In genomic region chr20:32474967-32475819, GRCh38 we compare ENCODE assay signal across 8 cellular contexts.
A peak's percentile ranks its signal among the peaks of the same experiment; 100 is the strongest.
DNase-seq lines count a peak whose midpoint lies in the region; ATAC-seq, FAIRE-seq and TF ChIP-seq lines count a peak whose summit lies in the region.

No MANE protein-coding gene starts in this region.

- H3K27me3 Mint-ChIP-seq in immature natural killer cell (ENCODE audit: low read depth in 3 of 3): peaks cover 3 to 11% (median 7%) of the 10 kb centered on the region in 3 donors

- H3K27me3 ChIP-seq in bronchial epithelial cell (ENCODE audit: control insufficient read depth, insufficient read depth, low read length): no peaks in the 10 kb centered on the region

- peaks cover 5% of the 10 kb centered on the region for H3K36me3 ChIP-seq in bronchial epithelial cell (ENCODE audit: control insufficient read depth, insufficient read depth, low read length)

- intact Hi-C loops in sciatic nerve (cut with DNase I): no loop called here

- peak overlapping the region; percentile 60 to 88 (median 86) for H3K27ac Mint-ChIP-seq in immature natural killer cell

- DNase-seq in DMS79 treated with DMSO at 0.1 percent for 48 hours (lab: John Stamatoyannopoulos, UW) (peak; percentile 96), LoVo (ENCODE audit: low spot score) (peak; percentile 87), bronchial epithelial cell (ENCODE audit: low read depth) (peak; percentile 65), immature natural killer cell (peak in 1 of 3 donors; percentile 19), sciatic nerve (ENCODE audit: low spot score) (peak; percentile 96), NCI-H1436 (lab: John Stamatoyannopoulos, UW) (no peak), activated gamma-delta T cell (lab: John Stamatoyannopoulos, UW) (no peak)

- H3K36me3 Mint-ChIP-seq in immature natural killer cell: no peaks in the 10 kb centered on the region

- H3K9me3 Mint-ChIP-seq in immature natural killer cell: peaks cover 0 to 2% (median 0%) of the 10 kb centered on the region in 6 donors

- H3K4me3 ChIP-seq in bronchial epithelial cell (ENCODE audit: low read depth, low read length): no peak overlapping the region

- peaks cover 68 to 71% of the 10 kb centered on the region in 2 donors for H3K4me1 Mint-ChIP-seq in immature natural killer cell

- FAIRE-seq in bronchial epithelial cell (lab: Jason Lieb, UNC): no peak

- peak overlapping the region; percentile 64 to 73 (median 67) for H3K4me3 Mint-ChIP-seq in immature natural killer cell

- TF ChIP-seq CTCF in bronchial epithelial cell (IDR thresholded peaks at IDR 0.05; ENCODE audit: insufficient read depth, low read length, severe bottlenecking): no peak

- ATAC-seq in sciatic nerve: peak; percentile 94
- no peak for ATAC-seq in GM19023 (IDR thresholded peaks at IDR 0.05; ENCODE audit: unreplicated experiment)

Comparison
In these comparisons a context has a peak if more than half of its experiments do, and no peak if none do; other contexts are left out.
1. DNase-seq: peak in DMS79 treated with DMSO at 0.1 percent for 48 hours (single experiment), LoVo (single experiment), bronchial epithelial cell (single experiment) and sciatic nerve (single experiment); none in NCI-H1436 (single experiment) and activated gamma-delta T cell (single experiment).